In the genomic region with DNA sequence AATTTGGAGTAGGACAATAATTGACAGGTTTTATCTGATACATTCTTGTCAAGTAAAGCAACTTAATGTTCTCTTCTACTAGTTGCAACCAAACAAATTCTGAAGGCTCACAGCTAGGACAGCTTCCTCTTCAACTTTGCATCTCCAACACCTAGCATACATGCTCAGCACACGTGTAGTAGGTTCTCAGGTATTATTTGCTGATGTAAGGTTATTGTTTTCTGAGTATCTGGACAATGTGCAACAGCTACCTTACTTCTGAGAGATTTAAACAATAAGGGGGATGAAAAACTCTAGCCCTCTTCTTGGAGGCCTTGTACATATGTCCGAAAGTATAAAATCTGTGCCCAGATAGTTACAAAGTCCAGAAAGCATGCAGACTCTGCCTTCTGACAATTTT, we compare ENCODE assay signal across 32 cellular contexts. TPM values are rescaled to one million over a fixed set of nuclear protein-coding genes. Genes with fewer than 3 reads are reported as not detected.
"Had no signal": no experiment of that assay in that cellular context is flagged by ENCODE, and none has a peak within 500 bp of the region (broad histone marks: within the 10 kb centered on the region; RNA-seq: fewer than 3 reads in every experiment).

No MANE protein-coding gene starts in this region.

- H3K4me1 Mint-ChIP-seq: activated B cell treated with CpG ODN at 0.5 μM for 24 hours; activated CD8-positive, alpha-beta memory T cell treated with anti-CD3 and anti-CD28 coated beads, Interleukin-2, amount 10 ng/mL, durations not matched to agents 7 days and 5 days; activated naive CD8-positive, alpha-beta T cell treated with anti-CD3 and anti-CD28 coated beads, Interleukin-2, amount 10 ng/mL, durations not matched to agents 7 days and 5 days; brain; T-helper 17 cell had no signal

- FAIRE-seq: frontal cortex had no signal

- H3K9me3 Mint-ChIP-seq: activated CD4-positive, alpha-beta memory T cell treated with anti-CD3 and anti-CD28 coated beads for 36 hours; activated naive CD8-positive, alpha-beta T cell treated with anti-CD3 and anti-CD28 coated beads, Interleukin-2, amount 10 ng/mL, durations not matched to agents 7 days and 5 days; activated T-helper 1 cell treated with anti-CD3 and anti-CD28 coated beads, Interleukin-12 subunit alpha, Interleukin-12 subunit beta, Interleukin-2, Interleukin-4 antibody, amounts not matched to agents 30 ng/mL and 10 ng/mL and 1 ng/mL, durations not matched to agents 14 hours and 24 hours and 36 hours; activated T-helper 2 cell treated with anti-CD3 and anti-CD28 coated beads, Interferon-gamma antibody, Interleukin-2, Interleukin-4, amounts not matched to agents 10 μg/mL and 5 μg/mL and 100 μg/mL, durations not matched to agents 14 hours and 24 hours and 36 hours; brain had no signal

- H3K27ac Mint-ChIP-seq: activated B cell treated with CpG ODN at 0.5 μM for 24 hours; activated CD4-positive, alpha-beta memory T cell treated with anti-CD3 and anti-CD28 coated beads for 36 hours; activated CD8-positive, alpha-beta memory T cell treated with anti-CD3 and anti-CD28 coated beads, Interleukin-2, amount 10 ng/mL, durations not matched to agents 7 days and 5 days; activated CD8-positive, alpha-beta T cell treated with anti-CD3 and anti-CD28 coated beads, Interleukin-2, amount 10 ng/mL, durations not matched to agents 7 days and 5 days; activated naive CD4-positive, alpha-beta T cell treated with anti-CD3 and anti-CD28 coated beads for 36 hours; activated naive CD4-positive, alpha-beta T cell treated with anti-CD3 and anti-CD28 coated beads, Interleukin-2, amount 50 U/mL, for 72 hours; activated naive CD8-positive, alpha-beta T cell treated with anti-CD3 and anti-CD28 coated beads, Interleukin-2, amount 10 ng/mL, durations not matched to agents 7 days and 5 days; activated T-helper 1 cell treated with anti-CD3 and anti-CD28 coated beads, Interleukin-12 subunit alpha, Interleukin-12 subunit beta, Interleukin-2, Interleukin-4 antibody, amounts not matched to agents 30 ng/mL and 10 ng/mL and 1 ng/mL, durations not matched to agents 14 hours and 24 hours and 36 hours; activated T-helper 2 cell treated with anti-CD3 and anti-CD28 coated beads, Interferon-gamma antibody, Interleukin-2, Interleukin-4, amounts not matched to agents 10 μg/mL and 5 μg/mL and 100 μg/mL, durations not matched to agents 14 hours and 24 hours and 36 hours; brain; T-helper 17 cell; T-helper 2 cell treated with Interferon-gamma antibody and Interleukin-4, amounts not matched to agents 5 μg/mL and 100 μg/mL, for 36 hours had no signal

- DNase-seq: activated B cell treated with CpG ODN at 0.5 μM for 24 hours; activated CD4-positive, alpha-beta memory T cell treated with anti-CD3 and anti-CD28 coated beads for 36 hours; activated CD4-positive, alpha-beta T cell treated with anti-CD3 and anti-CD28 coated beads for 48 hours; activated CD8-positive, alpha-beta memory T cell treated with anti-CD3 and anti-CD28 coated beads, Interleukin-2, amount 10 ng/mL, durations not matched to agents 7 days and 5 days; activated CD8-positive, alpha-beta memory T cell treated with anti-CD3 and anti-CD28 coated beads, Interleukin-2, amount 50 U/mL, for 4 hours; activated CD8-positive, alpha-beta T cell treated with anti-CD3 and anti-CD28 coated beads, Interleukin-2, amount 10 ng/mL, durations not matched to agents 7 days and 5 days; activated effector memory CD4-positive, alpha-beta T cell treated with anti-CD3 and anti-CD28 coated beads, Interleukin-2, amount 50 U/mL, for 16 hours; activated naive CD4-positive, alpha-beta T cell treated with anti-CD3 and anti-CD28 coated beads for 36 hours; activated naive CD8-positive, alpha-beta T cell treated with anti-CD3 and anti-CD28 coated beads, Interleukin-2, amount 10 ng/mL, durations not matched to agents 7 days and 5 days; activated T-cell treated with anti-CD3 and anti-CD28 coated beads, Interleukin-2, amount 50 U/mL, for 1 hour; activated T-cell treated with anti-CD3 and anti-CD28 coated beads, Interleukin-2, amount 50 U/mL, for 48 hours; central memory CD4-positive, alpha-beta T cell; cerebellar nuclear complex; colonic mucosa; effector CD8-positive, alpha-beta T cell; foreskin fibroblast; head of caudate nucleus; T-helper 17 cell; T1000; WERI-Rb-1 had no signal

- H3K36me3 Mint-ChIP-seq: activated CD4-positive, alpha-beta memory T cell treated with anti-CD3 and anti-CD28 coated beads for 36 hours; activated CD8-positive, alpha-beta memory T cell treated with anti-CD3 and anti-CD28 coated beads, Interleukin-2, amount 10 ng/mL, durations not matched to agents 7 days and 5 days; activated naive CD4-positive, alpha-beta T cell treated with anti-CD3 and anti-CD28 coated beads, Interleukin-2, amount 50 U/mL, for 72 hours; activated naive CD8-positive, alpha-beta T cell treated with anti-CD3 and anti-CD28 coated beads, Interleukin-2, amount 10 ng/mL, durations not matched to agents 7 days and 5 days; brain had no signal

- H3K27me3 Mint-ChIP-seq: activated B cell treated with CpG ODN at 0.5 μM for 24 hours; activated CD4-positive, alpha-beta memory T cell treated with anti-CD3 and anti-CD28 coated beads for 36 hours; activated CD8-positive, alpha-beta memory T cell treated with anti-CD3 and anti-CD28 coated beads, Interleukin-2, amount 10 ng/mL, durations not matched to agents 7 days and 5 days; activated naive CD8-positive, alpha-beta T cell treated with anti-CD3 and anti-CD28 coated beads, Interleukin-2, amount 10 ng/mL, durations not matched to agents 7 days and 5 days; T-helper 17 cell had no signal

- H3K4me1 ChIP-seq: ascending aorta, breast epithelium, colonic mucosa had no signal

- H3K36me3 ChIP-seq: ascending aorta, breast epithelium, cardiac muscle cell, colonic mucosa, WERI-Rb-1 had no signal

- H3K27me3 ChIP-seq: ascending aorta, breast epithelium, cardiac muscle cell, colonic mucosa had no signal

- H3K4me3 ChIP-seq: ascending aorta, breast epithelium, cardiac muscle cell, colonic mucosa had no signal

- H3K27ac ChIP-seq: ascending aorta, breast epithelium, cardiac muscle cell, colonic mucosa, WERI-Rb-1 had no signal

- H3K4me3 Mint-ChIP-seq: activated B cell treated with CpG ODN at 0.5 μM for 24 hours; activated CD4-positive, alpha-beta memory T cell treated with anti-CD3 and anti-CD28 coated beads for 36 hours; activated CD8-positive, alpha-beta memory T cell treated with anti-CD3 and anti-CD28 coated beads, Interleukin-2, amount 10 ng/mL, durations not matched to agents 7 days and 5 days; activated CD8-positive, alpha-beta T cell treated with anti-CD3 and anti-CD28 coated beads, Interleukin-2, amount 10 ng/mL, durations not matched to agents 7 days and 5 days; activated naive CD4-positive, alpha-beta T cell treated with anti-CD3 and anti-CD28 coated beads for 36 hours; activated naive CD8-positive, alpha-beta T cell treated with anti-CD3 and anti-CD28 coated beads, Interleukin-2, amount 10 ng/mL, durations not matched to agents 7 days and 5 days; activated T-helper 1 cell treated with anti-CD3 and anti-CD28 coated beads, Interleukin-12 subunit alpha, Interleukin-12 subunit beta, Interleukin-2, Interleukin-4 antibody, amounts not matched to agents 30 ng/mL and 10 ng/mL and 1 ng/mL, durations not matched to agents 14 hours and 24 hours and 36 hours; brain; T-helper 17 cell; T-helper 2 cell treated with Interferon-gamma antibody and Interleukin-4, amounts not matched to agents 5 μg/mL and 100 μg/mL, for 36 hours had no signal

- ATAC-seq: activated CD4-positive, CD25-positive, alpha-beta regulatory T cell treated with anti-CD3 and anti-CD28 coated beads, Interleukin-2, amount 50 U/mL, for 24 hours; activated CD8-positive, alpha-beta memory T cell treated with anti-CD3 and anti-CD28 coated beads, Interleukin-2, amount 10 ng/mL, durations not matched to agents 7 days and 5 days; activated CD8-positive, alpha-beta T cell treated with anti-CD3 and anti-CD28 coated beads, Interleukin-2, amount 10 ng/mL, durations not matched to agents 7 days and 5 days; activated naive CD4-positive, alpha-beta T cell treated with anti-CD3 and anti-CD28 coated beads, Interleukin-2, amount 50 U/mL, for 72 hours; esophagus mucosa; T-helper 17 cell had no signal

- H3K9me3 ChIP-seq: ascending aorta, breast epithelium, colonic mucosa had no signal

RNA-seq across cellular contexts. Expression of a gene that starts 15.5 kb away (rescaled TPM):
- total RNA-seq: activated B cell treated with CpG ODN at 0.5 μM for 24 hours; activated CD4-positive, alpha-beta memory T cell treated with anti-CD3 and anti-CD28 coated beads for 36 hours; activated CD8-positive, alpha-beta memory T cell treated with anti-CD3 and anti-CD28 coated beads for 36 hours; activated CD8-positive, alpha-beta memory T cell treated with anti-CD3 and anti-CD28 coated beads, Interleukin-2, amount 10 ng/mL, durations not matched to agents 7 days and 5 days; activated CD8-positive, alpha-beta T cell treated with anti-CD3 and anti-CD28 coated beads, Interleukin-2, amount 10 ng/mL, durations not matched to agents 7 days and 5 days; activated naive CD4-positive, alpha-beta T cell treated with anti-CD3 and anti-CD28 coated beads for 36 hours; activated naive CD4-positive, alpha-beta T cell treated with anti-CD3 and anti-CD28 coated beads, Interleukin-2, amount 50 U/mL, for 72 hours; activated naive CD8-positive, alpha-beta T cell treated with anti-CD3 and anti-CD28 coated beads, Interleukin-2, amount 10 ng/mL, durations not matched to agents 7 days and 5 days; activated T-helper 1 cell treated with anti-CD3 and anti-CD28 coated beads, Interleukin-12 subunit alpha, Interleukin-12 subunit beta, Interleukin-2, Interleukin-4 antibody, amounts not matched to agents 30 ng/mL and 10 ng/mL and 1 ng/mL, durations not matched to agents 14 hours and 24 hours and 36 hours; activated T-helper 2 cell treated with anti-CD3 and anti-CD28 coated beads, Interferon-gamma antibody, Interleukin-2, Interleukin-4, amounts not matched to agents 10 μg/mL and 5 μg/mL and 100 μg/mL, durations not matched to agents 14 hours and 24 hours and 36 hours; T-helper 17 cell had no signal
